ENCODE assay signal across 12 cellular contexts in genomic region chr6:36753671-36754485, GRCh38. TPM values are rescaled to one million over a fixed set of nuclear protein-coding genes. Genes with fewer than 3 reads are reported as not detected.
A peak's percentile ranks its signal among the peaks of the same experiment; 100 is the strongest.
DNase-seq lines count a peak whose midpoint lies in the region; ATAC-seq lines count a peak whose summit lies in the region.
"Had no signal": no experiment of that assay in that cellular context is flagged by ENCODE, and none has a peak within 500 bp of the region (broad histone marks: within the 10 kb centered on the region; RNA-seq: fewer than 3 reads in every experiment).

No MANE protein-coding gene starts in this region.

- DNase-seq in activated T-cell treated with anti-CD3 and anti-CD28 coated beads, Interleukin-2, amount 50 U/mL, for 72 hours, result no peak
- DNase-seq in activated T-cell treated with anti-CD3 and anti-CD28 coated beads, Interleukin-2, amount 50 U/mL, for 4 hours, result no peak
- peak; percentile 50 for DNase-seq in NCI-H146 (lab: John Stamatoyannopoulos, UW)
- no peak for DNase-seq in activated naive CD8-positive, alpha-beta T cell treated with anti-CD3 and anti-CD28 coated beads for 36 hours
- DNase-seq in stimulated activated effector memory CD8-positive, alpha-beta T cell treated with anti-CD3 and anti-CD28 coated beads, Interleukin-12 subunit alpha, Interleukin-12 subunit beta, amount 100 ng/mL, for 72 hours (ENCODE audit: low spot score in 2 of 2), result no peak
- DNase-seq in effector CD4-positive, alpha-beta T cell, result no peak
- DNase-seq in GF-D8 (lab: John Stamatoyannopoulos, UW), result no peak
- no peak for DNase-seq in SHP77 treated with DMSO at 0.1 percent for 48 hours (lab: John Stamatoyannopoulos, UW)
- DNase-seq: effector CD8-positive, alpha-beta T cell; GDM1; stimulated activated CD4-positive, alpha-beta T cell treated with anti-CD3 and anti-CD28 coated beads, Interleukin-2, amount 100 ng/mL, for 48 hours; testis had no signal

- peak overlapping the region; percentile 8 for H3K27ac Mint-ChIP-seq in activated T-cell treated with anti-CD3 and anti-CD28 coated beads, Interleukin-2, amount 50 U/mL, for 72 hours
- H3K27ac Mint-ChIP-seq in activated naive CD8-positive, alpha-beta T cell treated with anti-CD3 and anti-CD28 coated beads for 36 hours, result peak overlapping the region; percentile 89
- peak overlapping the region; percentile 90 for H3K27ac Mint-ChIP-seq in stimulated activated effector memory CD8-positive, alpha-beta T cell treated with anti-CD3 and anti-CD28 coated beads, Interleukin-12 subunit alpha, Interleukin-12 subunit beta, amount 100 ng/mL, for 72 hours

- no peak overlapping the region for H3K4me3 Mint-ChIP-seq in activated T-cell treated with anti-CD3 and anti-CD28 coated beads, Interleukin-2, amount 50 U/mL, for 72 hours
- H3K4me3 Mint-ChIP-seq in activated T-cell treated with anti-CD3 and anti-CD28 coated beads, Interleukin-2, amount 50 U/mL, for 4 hours, result no peak overlapping the region
- no peak overlapping the region for H3K4me3 Mint-ChIP-seq in activated naive CD8-positive, alpha-beta T cell treated with anti-CD3 and anti-CD28 coated beads for 36 hours
- H3K4me3 Mint-ChIP-seq in stimulated activated effector memory CD8-positive, alpha-beta T cell treated with anti-CD3 and anti-CD28 coated beads, Interleukin-12 subunit alpha, Interleukin-12 subunit beta, amount 100 ng/mL, for 72 hours, result no peak overlapping the region

- peaks cover 0 to 2% of the 10 kb centered on the region in 2 donors for H3K9me3 Mint-ChIP-seq in activated T-cell treated with anti-CD3 and anti-CD28 coated beads, Interleukin-2, amount 50 U/mL, for 72 hours
- H3K9me3 Mint-ChIP-seq in activated T-cell treated with anti-CD3 and anti-CD28 coated beads, Interleukin-2, amount 50 U/mL, for 4 hours, result no peaks in the 10 kb centered on the region
- peaks cover 2% of the 10 kb centered on the region for H3K9me3 Mint-ChIP-seq in activated naive CD8-positive, alpha-beta T cell treated with anti-CD3 and anti-CD28 coated beads for 36 hours
- H3K9me3 Mint-ChIP-seq in stimulated activated effector memory CD8-positive, alpha-beta T cell treated with anti-CD3 and anti-CD28 coated beads, Interleukin-12 subunit alpha, Interleukin-12 subunit beta, amount 100 ng/mL, for 72 hours, result peaks cover 5% of the 10 kb centered on the region

- no peaks in the 10 kb centered on the region for H3K27me3 Mint-ChIP-seq in activated T-cell treated with anti-CD3 and anti-CD28 coated beads, Interleukin-2, amount 50 U/mL, for 72 hours (ENCODE audit: low read depth)
- H3K27me3 Mint-ChIP-seq in activated T-cell treated with anti-CD3 and anti-CD28 coated beads, Interleukin-2, amount 50 U/mL, for 4 hours (ENCODE audit: low read depth), result no peaks in the 10 kb centered on the region
- H3K27me3 Mint-ChIP-seq in activated naive CD8-positive, alpha-beta T cell treated with anti-CD3 and anti-CD28 coated beads for 36 hours, result no peaks in the 10 kb centered on the region

- H3K4me1 Mint-ChIP-seq in activated T-cell treated with anti-CD3 and anti-CD28 coated beads, Interleukin-2, amount 50 U/mL, for 72 hours (ENCODE audit: low read depth), result peaks cover 69% of the 10 kb centered on the region
- H3K4me1 Mint-ChIP-seq in activated T-cell treated with anti-CD3 and anti-CD28 coated beads, Interleukin-2, amount 50 U/mL, for 4 hours (ENCODE audit: low read depth), result peaks cover 65% of the 10 kb centered on the region
- H3K4me1 Mint-ChIP-seq in activated naive CD8-positive, alpha-beta T cell treated with anti-CD3 and anti-CD28 coated beads for 36 hours, result peaks cover 55% of the 10 kb centered on the region
- peaks cover 70% of the 10 kb centered on the region for H3K4me1 Mint-ChIP-seq in stimulated activated effector memory CD8-positive, alpha-beta T cell treated with anti-CD3 and anti-CD28 coated beads, Interleukin-12 subunit alpha, Interleukin-12 subunit beta, amount 100 ng/mL, for 72 hours

- H3K36me3 Mint-ChIP-seq in activated T-cell treated with anti-CD3 and anti-CD28 coated beads, Interleukin-2, amount 50 U/mL, for 72 hours (ENCODE audit: insufficient read depth in 2 of 2), result peaks cover 6 to 7% of the 10 kb centered on the region in 2 donors
- no peaks in the 10 kb centered on the region for H3K36me3 Mint-ChIP-seq in activated T-cell treated with anti-CD3 and anti-CD28 coated beads, Interleukin-2, amount 50 U/mL, for 4 hours (ENCODE audit: insufficient read depth)
- H3K36me3 Mint-ChIP-seq in activated naive CD8-positive, alpha-beta T cell treated with anti-CD3 and anti-CD28 coated beads for 36 hours, result peaks cover 5% of the 10 kb centered on the region
- peaks cover 14% of the 10 kb centered on the region for H3K36me3 Mint-ChIP-seq in stimulated activated effector memory CD8-positive, alpha-beta T cell treated with anti-CD3 and anti-CD28 coated beads, Interleukin-12 subunit alpha, Interleukin-12 subunit beta, amount 100 ng/mL, for 72 hours

- ATAC-seq in activated T-cell treated with anti-CD3 and anti-CD28 coated beads, Interleukin-2, amount 50 U/mL, for 72 hours (replicated peaks in 1 of 2), result no peak
- no peak for ATAC-seq in activated T-cell treated with anti-CD3 and anti-CD28 coated beads, Interleukin-2, amount 50 U/mL, for 4 hours
- ATAC-seq in stimulated activated effector memory CD8-positive, alpha-beta T cell treated with anti-CD3 and anti-CD28 coated beads, Interleukin-12 subunit alpha, Interleukin-12 subunit beta, amount 100 ng/mL, for 72 hours, result no peak

RNA-seq across cellular contexts. Expression of gene RAB44, which starts 56.3 kb away (rescaled TPM):
- total RNA-seq in activated T-cell treated with anti-CD3 and anti-CD28 coated beads, Interleukin-2, amount 50 U/mL, for 72 hours, result under 1 TPM; 0.05 to 0.09 TPM
- total RNA-seq in activated T-cell treated with anti-CD3 and anti-CD28 coated beads, Interleukin-2, amount 50 U/mL, for 4 hours, result under 1 TPM in 2 of 3 donors, not detected in 1; 0.05 TPM
- not detected for total RNA-seq in activated naive CD8-positive, alpha-beta T cell treated with anti-CD3 and anti-CD28 coated beads for 36 hours

Comparison
In these comparisons a context has a peak if more than half of its experiments do, and no peak if none do; other contexts are left out.
1. H3K27ac Mint-ChIP-seq: peak in every context shown above with its lines; median percentile 90 in stimulated activated effector memory CD8-positive, alpha-beta T cell treated with anti-CD3 and anti-CD28 coated beads, Interleukin-12 subunit alpha, Interleukin-12 subunit beta, amount 100 ng/mL, for 72 hours; 89 in activated naive CD8-positive, alpha-beta T cell treated with anti-CD3 and anti-CD28 coated beads for 36 hours; 8 in activated T-cell treated with anti-CD3 and anti-CD28 coated beads, Interleukin-2, amount 50 U/mL, for 72 hours.